9 cellular contexts compared by ENCODE assay signal in the genomic region with DNA sequence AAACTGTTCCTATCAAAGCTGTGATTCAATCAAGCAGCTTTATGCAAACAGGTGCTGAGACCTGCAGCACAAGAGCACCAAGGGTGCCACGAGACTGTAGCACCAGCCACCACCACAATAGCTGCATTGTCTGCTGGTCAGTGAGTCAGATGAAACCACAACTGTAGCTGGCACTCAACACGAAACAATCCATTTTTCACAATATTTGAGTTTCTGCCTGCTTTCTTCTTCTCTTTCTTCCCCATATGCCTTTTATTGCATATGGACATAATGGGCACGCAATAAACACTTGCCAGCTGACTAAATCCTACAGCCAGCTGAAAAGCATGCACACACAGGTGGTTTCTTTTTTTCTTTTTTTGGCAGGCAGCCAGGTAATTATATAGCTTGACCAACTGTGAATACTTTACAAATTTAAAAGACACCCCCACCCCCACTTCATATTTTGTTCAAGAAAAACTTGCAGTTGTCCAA. TPM values are rescaled to one million over a fixed set of nuclear protein-coding genes. Genes with fewer than 3 reads are reported as not detected.
A peak's percentile ranks its signal among the peaks of the same experiment; 100 is the strongest.
DNase-seq lines count a peak whose midpoint lies in the region; ATAC-seq and TF ChIP-seq lines count a peak whose summit lies in the region.
"Had no signal": no experiment of that assay in that cellular context is flagged by ENCODE, and none has a peak within 500 bp of the region (broad histone marks: within the 10 kb centered on the region; RNA-seq: fewer than 3 reads in every experiment).

No MANE protein-coding gene starts in this region.

- BruUV-seq in Calu3 (replicated peaks; lab: Mats Ljungman, UMichigan): no TSS peak

- peak; percentile 67 for ATAC-seq in HG02798 (IDR thresholded peaks at IDR 0.05; ENCODE audit: poor library complexity, unreplicated experiment)

- no peak overlapping the region for H2AFZ ChIP-seq in smooth muscle cell (ENCODE audit: low read depth)

- DNase-seq in Calu3: peak; percentile 83
- peak; percentile 77 to 84 for DNase-seq in NCI-H526 (lab: John Stamatoyannopoulos, UW)
- DNase-seq in dermis microvascular lymphatic vessel endothelial cell (ENCODE audit: low read depth in 2 of 2): peak; percentile 54 to 83
- DNase-seq in smooth muscle cell (lab: John Stamatoyannopoulos, UW; ENCODE audit: unreplicated experiment): no peak
- DNase-seq in stimulated activated CD4-positive, alpha-beta T cell treated with anti-CD3 and anti-CD28 coated beads, Interleukin-4, amount 100 ng/mL, for 24 hours: no peak
- DNase-seq in iPS-NIHi7 (ENCODE audit: extremely low spot score): no peak
- no peak for DNase-seq in activated CD4-positive, alpha-beta T cell treated with anti-CD3 and anti-CD28 coated beads, Interleukin-2, amount 50 U/mL, for 48 hours

- no peaks in the 10 kb centered on the region for H3K9me3 ChIP-seq in smooth muscle cell (replicated peaks; ENCODE audit: low read depth)

- H3K79me2 ChIP-seq in smooth muscle cell (ENCODE audit: low read depth): no peaks in the 10 kb centered on the region

- H3K4me3 ChIP-seq in smooth muscle cell: no peak overlapping the region

- peak overlapping the region; percentile 99 for H3K27ac Mint-ChIP-seq in Calu3 (ENCODE audit: unreplicated experiment)

- H3K27me3 ChIP-seq in smooth muscle cell (ENCODE audit: low read depth): no peaks in the 10 kb centered on the region

- H3K27ac ChIP-seq in smooth muscle cell (ENCODE audit: low read depth): peak overlapping the region; percentile 56

- H3K9ac ChIP-seq in smooth muscle cell (ENCODE audit: low read depth): peak overlapping the region; percentile 23

- CTCF ChIA-PET in Calu3 (lab: Charles Lee): interaction anchor here (0.8 to 1.5 kb wide), 5 partner anchors 16 to 68 kb away, joined by 3 to 7 read pairs (median 5); a partner anchor contains a TSS

- 76% methylated on average over 3 of the region's 3 CpGs for WGBS in smooth muscle cell (ENCODE audit: low lambda C conversion rate)

- no peaks in the 10 kb centered on the region for H3F3A ChIP-seq in smooth muscle cell (ENCODE audit: low read depth)

- H4K20me1 ChIP-seq in smooth muscle cell (ENCODE audit: low read depth): no peaks in the 10 kb centered on the region

- no peak overlapping the region for H3K4me2 ChIP-seq in smooth muscle cell

- no peaks in the 10 kb centered on the region for H3K27me3 Mint-ChIP-seq in Calu3 (ENCODE audit: unreplicated experiment)

- intact Hi-C loops in Calu3 (cut with micrococcal nuclease; ENCODE audit: unreplicated experiment): loop anchor here (2.0 kb wide), 1 partner anchor 45 kb away; no protein-coding TSS in a partner anchor

- TF ChIP-seq CTCF in Calu3 (IDR thresholded peaks at IDR 0.05; ENCODE audit: unreplicated experiment) (no peak), smooth muscle cell (IDR thresholded peaks at IDR 0.05; ENCODE audit: borderline replicate concordance, insufficient read depth, poor library complexity, severe bottlenecking) (no peak)

- H3K9me3 Mint-ChIP-seq in Calu3 (ENCODE audit: low read depth, unreplicated experiment): no peaks in the 10 kb centered on the region

- H3K4me1 ChIP-seq in smooth muscle cell (ENCODE audit: low read depth): peaks cover 3% of the 10 kb centered on the region

- peaks cover 72% of the 10 kb centered on the region for H3K4me1 Mint-ChIP-seq in Calu3 (ENCODE audit: low read depth, unreplicated experiment)

- peaks cover 22% of the 10 kb centered on the region for H3K36me3 Mint-ChIP-seq in Calu3 (ENCODE audit: insufficient read depth, unreplicated experiment)

- no peaks in the 10 kb centered on the region for H3K36me3 ChIP-seq in smooth muscle cell (ENCODE audit: low read depth)

- peak overlapping the region; percentile 31 for H3K4me3 Mint-ChIP-seq in Calu3 (ENCODE audit: low read depth, unreplicated experiment)

RNA-seq across cellular contexts. Expression of a gene that starts 16.6 kb away (rescaled TPM):
- 12.7 and 15.8 TPM in 2 replicates for total RNA-seq in Calu3 (2022)
- total RNA-seq in dermis microvascular lymphatic vessel endothelial cell: 20.0 and 48.7 TPM in 2 replicates
- total RNA-seq in smooth muscle cell: 1.8 and 2.3 TPM in 2 replicates
- polyA plus RNA-seq in smooth muscle cell: 0.08 and 0.67 TPM in 2 replicates
- total RNA-seq: activated CD8-positive, alpha-beta memory T cell treated with anti-CD3 and anti-CD28 coated beads for 36 hours had no signal

Comparison
In these comparisons a context has a peak if more than half of its experiments do, and no peak if none do; other contexts are left out.
1. DNase-seq: peak in Calu3 (single experiment), NCI-H526 (2 of 2) and dermis microvascular lymphatic vessel endothelial cell (2 of 2); none in smooth muscle cell (single experiment), stimulated activated CD4-positive, alpha-beta T cell treated with anti-CD3 and anti-CD28 coated beads, Interleukin-4, amount 100 ng/mL, for 24 hours (single experiment), iPS-NIHi7 (single experiment) and activated CD4-positive, alpha-beta T cell treated with anti-CD3 and anti-CD28 coated beads, Interleukin-2, amount 50 U/mL, for 48 hours (0 of 2).